ENCODE assay signal across 1 cellular context in the genomic region with DNA sequence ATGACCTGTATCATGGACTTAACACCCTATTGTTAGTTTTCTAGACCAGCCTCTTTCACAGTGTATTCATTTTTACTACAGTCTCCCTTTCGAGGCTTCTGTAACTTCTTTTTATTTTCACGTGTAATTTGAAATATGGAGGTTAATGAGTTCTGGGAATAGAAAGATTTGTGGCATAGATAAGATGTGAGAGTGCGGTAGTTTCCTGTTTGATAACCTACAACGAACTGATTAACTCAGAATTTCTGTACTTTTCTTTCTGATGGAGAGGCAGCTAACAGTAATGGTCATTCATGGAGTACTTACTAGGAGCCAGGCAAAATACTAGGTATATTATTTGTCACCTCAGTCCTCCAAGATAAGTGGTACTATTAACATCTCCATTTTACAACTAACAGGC.
TF ChIP-seq lines count a peak whose summit lies in the region.

No MANE protein-coding gene starts in this region.

TF ChIP-seq in K562, 482 proteins besides CTCF, POLR2A, EP300 and RAD21 (continued from another document):
- no peak for TF ChIP-seq ZNF146 (CRISPR knock-in tag; IDR thresholded peaks at IDR 0.05; ENCODE audit: unreplicated experiment)
- TF ChIP-seq TCF3 (CRISPR knock-in tag; IDR thresholded peaks at IDR 0.05): no peak
- TF ChIP-seq ZNF57 (CRISPR knock-in tag; IDR thresholded peaks at IDR 0.05): no peak
- no peak for TF ChIP-seq KDM4B (IDR thresholded peaks at IDR 0.05; ENCODE audit: borderline replicate concordance in 2 of 2, low read depth in 1 of 2)
- TF ChIP-seq, protein P1, sequence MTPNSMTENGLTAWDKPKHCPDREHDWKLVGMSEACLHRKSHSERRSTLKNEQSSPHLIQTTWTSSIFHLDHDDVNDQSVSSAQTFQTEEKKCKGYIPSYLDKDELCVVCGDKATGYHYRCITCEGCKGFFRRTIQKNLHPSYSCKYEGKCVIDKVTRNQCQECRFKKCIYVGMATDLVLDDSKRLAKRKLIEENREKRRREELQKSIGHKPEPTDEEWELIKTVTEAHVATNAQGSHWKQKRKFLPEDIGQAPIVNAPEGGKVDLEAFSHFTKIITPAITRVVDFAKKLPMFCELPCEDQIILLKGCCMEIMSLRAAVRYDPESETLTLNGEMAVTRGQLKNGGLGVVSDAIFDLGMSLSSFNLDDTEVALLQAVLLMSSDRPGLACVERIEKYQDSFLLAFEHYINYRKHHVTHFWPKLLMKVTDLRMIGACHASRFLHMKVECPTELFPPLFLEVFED (CRISPR knock-in tag; conservative IDR thresholded peaks at IDR 0.05): no peak
- TF ChIP-seq, protein P2, sequence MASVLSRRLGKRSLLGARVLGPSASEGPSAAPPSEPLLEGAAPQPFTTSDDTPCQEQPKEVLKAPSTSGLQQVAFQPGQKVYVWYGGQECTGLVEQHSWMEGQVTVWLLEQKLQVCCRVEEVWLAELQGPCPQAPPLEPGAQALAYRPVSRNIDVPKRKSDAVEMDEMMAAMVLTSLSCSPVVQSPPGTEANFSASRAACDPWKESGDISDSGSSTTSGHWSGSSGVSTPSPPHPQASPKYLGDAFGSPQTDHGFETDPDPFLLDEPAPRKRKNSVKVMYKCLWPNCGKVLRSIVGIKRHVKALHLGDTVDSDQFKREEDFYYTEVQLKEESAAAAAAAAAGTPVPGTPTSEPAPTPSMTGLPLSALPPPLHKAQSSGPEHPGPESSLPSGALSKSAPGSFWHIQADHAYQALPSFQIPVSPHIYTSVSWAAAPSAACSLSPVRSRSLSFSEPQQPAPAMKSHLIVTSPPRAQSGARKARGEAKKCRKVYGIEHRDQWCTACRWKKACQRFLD (CRISPR knock-in tag; IDR thresholded peaks at IDR 0.05): no peak
- TF ChIP-seq, protein P3, sequence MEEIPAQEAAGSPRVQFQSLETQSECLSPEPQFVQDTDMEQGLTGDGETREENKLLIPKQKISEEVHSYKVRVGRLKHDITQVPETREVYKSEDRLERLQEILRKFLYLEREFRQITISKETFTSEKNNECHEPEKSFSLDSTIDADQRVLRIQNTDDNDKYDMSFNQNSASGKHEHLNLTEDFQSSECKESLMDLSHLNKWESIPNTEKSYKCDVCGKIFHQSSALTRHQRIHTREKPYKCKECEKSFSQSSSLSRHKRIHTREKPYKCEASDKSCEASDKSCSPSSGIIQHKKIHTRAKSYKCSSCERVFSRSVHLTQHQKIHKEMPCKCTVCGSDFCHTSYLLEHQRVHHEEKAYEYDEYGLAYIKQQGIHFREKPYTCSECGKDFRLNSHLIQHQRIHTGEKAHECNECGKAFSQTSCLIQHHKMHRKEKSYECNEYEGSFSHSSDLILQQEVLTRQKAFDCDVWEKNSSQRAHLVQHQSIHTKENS (CRISPR knock-in tag; IDR thresholded peaks at IDR 0.05): no peak
- no peak for TF ChIP-seq HIVEP1 (CRISPR knock-in tag; IDR thresholded peaks at IDR 0.05)
- no peak for TF ChIP-seq FOXA1 (IDR thresholded peaks at IDR 0.05; ENCODE audit: borderline replicate concordance)
- TF ChIP-seq, protein P4, sequence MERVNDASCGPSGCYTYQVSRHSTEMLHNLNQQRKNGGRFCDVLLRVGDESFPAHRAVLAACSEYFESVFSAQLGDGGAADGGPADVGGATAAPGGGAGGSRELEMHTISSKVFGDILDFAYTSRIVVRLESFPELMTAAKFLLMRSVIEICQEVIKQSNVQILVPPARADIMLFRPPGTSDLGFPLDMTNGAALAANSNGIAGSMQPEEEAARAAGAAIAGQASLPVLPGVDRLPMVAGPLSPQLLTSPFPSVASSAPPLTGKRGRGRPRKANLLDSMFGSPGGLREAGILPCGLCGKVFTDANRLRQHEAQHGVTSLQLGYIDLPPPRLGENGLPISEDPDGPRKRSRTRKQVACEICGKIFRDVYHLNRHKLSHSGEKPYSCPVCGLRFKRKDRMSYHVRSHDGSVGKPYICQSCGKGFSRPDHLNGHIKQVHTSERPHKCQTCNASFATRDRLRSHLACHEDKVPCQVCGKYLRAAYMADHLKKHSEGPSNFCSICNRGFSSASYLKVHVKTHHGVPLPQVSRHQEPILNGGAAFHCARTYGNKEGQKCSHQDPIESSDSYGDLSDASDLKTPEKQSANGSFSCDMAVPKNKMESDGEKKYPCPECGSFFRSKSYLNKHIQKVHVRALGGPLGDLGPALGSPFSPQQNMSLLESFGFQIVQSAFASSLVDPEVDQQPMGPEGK (CRISPR knock-in tag; IDR thresholded peaks at IDR 0.05; ENCODE audit: borderline replicate concordance): no peak
- TF ChIP-seq KAT7 (CRISPR knock-in tag; IDR thresholded peaks at IDR 0.05; ENCODE audit: borderline replicate concordance): no peak
- TF ChIP-seq MYBL2 (IDR thresholded peaks at IDR 0.05; ENCODE audit: low read depth): no peak
- no peak for TF ChIP-seq MYBL2 (CRISPR knock-in tag; IDR thresholded peaks at IDR 0.05; ENCODE audit: borderline replicate concordance)
- no peak for TF ChIP-seq HNRNPL (IDR thresholded peaks at IDR 0.05; ENCODE audit: low read depth, low read length)
- peak; percentile 26; the same call in 1 of the 2 replicates for TF ChIP-seq TEAD4 (IDR thresholded peaks at IDR 0.05; ENCODE audit: low read length)
- no peak for TF ChIP-seq TEAD4 (CRISPR knock-in tag; IDR thresholded peaks at IDR 0.05; ENCODE audit: borderline replicate concordance)
- 0 out of 2 replicates have a peak, but pooled peaks have one; percentile 23 for TF ChIP-seq STAT5A (IDR thresholded peaks at IDR 0.05; ENCODE audit: borderline replicate concordance, low read length)
- TF ChIP-seq ZFPM2 (CRISPR knock-in tag; IDR thresholded peaks at IDR 0.05): no peak
TF ChIP-seq in K562: peak in this region for 3.
